In the genomic region with DNA sequence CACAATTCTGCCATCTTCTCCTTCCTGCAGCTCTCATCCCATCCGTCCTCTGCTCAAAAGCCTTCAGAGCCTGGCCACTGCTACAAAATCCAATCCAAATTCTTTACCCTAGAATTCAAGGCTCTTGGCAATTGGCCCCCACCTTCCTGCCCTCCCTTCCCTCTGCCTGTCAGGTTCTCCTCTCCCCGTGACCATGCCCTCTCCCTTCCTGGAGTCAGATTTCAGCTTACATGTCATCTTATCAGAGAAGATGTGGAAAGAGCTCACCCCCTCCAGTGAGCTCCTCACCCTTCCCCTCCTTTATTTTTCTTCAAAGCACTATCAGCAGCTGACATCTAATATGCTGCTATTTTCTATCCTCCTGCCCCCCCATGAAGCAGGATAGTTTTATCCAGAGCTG, we compare ENCODE assay signal across 16 cellular contexts.
DNase-seq lines count a peak whose midpoint lies in the region; TF ChIP-seq lines count a peak whose summit lies in the region.
"Had no signal": no experiment of that assay in that cellular context is flagged by ENCODE, and none has a peak within 500 bp of the region (broad histone marks: within the 10 kb centered on the region; RNA-seq: fewer than 3 reads in every experiment).

No MANE protein-coding gene starts in this region.

- TF ChIP-seq CTCF in DOHH2 (IDR thresholded peaks at IDR 0.05; ENCODE audit: low read depth, low read length, poor library complexity, severe bottlenecking) (no peak), HEK293 (tag by site-specific recombination; IDR thresholded peaks at IDR 0.05) (no peak), dorsolateral prefrontal cortex (IDR thresholded peaks at IDR 0.05 in 54 of 56, conservative IDR thresholded peaks at IDR 0.05 in 2 of 56; ENCODE audit: low read depth in 1 of 56, partially characterized antibody in 56 of 56) (no peak)

- H3K4me1 ChIP-seq in DOHH2 (ENCODE audit: control insufficient read depth, low read length) (peaks cover 92% of the 10 kb centered on the region), HEK293 (ENCODE audit: control insufficient read depth, insufficient read depth, low read length) (no peaks in the 10 kb centered on the region), iPS-15b (ENCODE audit: control insufficient read depth, insufficient read depth, low read length) (no peaks in the 10 kb centered on the region)
- H3K4me1 ChIP-seq: ascending aorta, psoas muscle, transverse colon had no signal

- peak overlapping the region; percentile 37 for H3K9ac ChIP-seq in iPS-15b (ENCODE audit: low read depth, low read length)
- H3K9ac ChIP-seq: GM23248 had no signal

- H3K9me2 ChIP-seq in DOHH2 (replicated peaks; ENCODE audit: control insufficient read depth, low read length): no peaks in the 10 kb centered on the region

- DNase-seq in NCI-H2196 treated with DMSO at 0.1 percent for 48 hours (lab: John Stamatoyannopoulos, UW; ENCODE audit: unreplicated experiment) (peak; percentile 51), dorsolateral prefrontal cortex (no peak), NCI-H446 (lab: John Stamatoyannopoulos, UW) (no peak), amygdala (lab: John Stamatoyannopoulos, UW) (no peak)
- DNase-seq: CD4-positive, CD25-positive, alpha-beta regulatory T cell; central memory CD4-positive, alpha-beta T cell; GM23248; mammary epithelial cell; NCI-H1105 treated with DMSO at 0.1 percent for 48 hours; psoas muscle; transverse colon had no signal

- H3K4me3 ChIP-seq in DOHH2 (ENCODE audit: low read length): no peak overlapping the region
- H3K4me3 ChIP-seq in HEK293 (ENCODE audit: low read depth, low read length): no peak overlapping the region
- H3K4me3 ChIP-seq in iPS-15b (ENCODE audit: low read depth, low read length): no peak overlapping the region
- H3K4me3 ChIP-seq in dorsolateral prefrontal cortex: no peak overlapping the region
- H3K4me3 ChIP-seq: ascending aorta, GM23248, psoas muscle, transverse colon had no signal

- peaks cover 3% of the 10 kb centered on the region; the same call in 1 of the 2 replicates for H3F3A ChIP-seq in DOHH2 (ENCODE audit: control insufficient read depth, insufficient read depth)

- POLR2A ChIA-PET in HEK293 (lab: Yijun Ruan, JAX): no interaction called here

- intact Hi-C loops in dorsolateral prefrontal cortex (cut with DNase I): no loop called here

- H4K20me1 ChIP-seq in DOHH2 (ENCODE audit: control insufficient read depth, insufficient read depth, low read depth, low read length): no peaks in the 10 kb centered on the region

- H3K27ac ChIP-seq in DOHH2 (ENCODE audit: low read depth, low read length) (peak overlapping the region; percentile 18; the same call in 1 of the 2 replicates), HEK293 (ENCODE audit: extremely low read depth, low read depth, low read length) (no peak overlapping the region), dorsolateral prefrontal cortex (peak overlapping the region in 6 of 59 donors; percentile 9 to 39 (median 28))
- H3K27ac ChIP-seq: ascending aorta, GM23248, psoas muscle, transverse colon, VCaP had no signal

- H3K9me3 ChIP-seq in DOHH2 (ENCODE audit: control insufficient read depth, insufficient read depth, low read length) (no peaks in the 10 kb centered on the region), HEK293 (ENCODE audit: control insufficient read depth, insufficient read depth, low read depth, low read length) (no peaks in the 10 kb centered on the region), iPS-15b (ENCODE audit: control insufficient read depth, insufficient read depth, low read length) (no peaks in the 10 kb centered on the region)
- H3K9me3 ChIP-seq: ascending aorta, psoas muscle, transverse colon had no signal

- CTCF ChIA-PET in HEK293 (lab: Yijun Ruan, JAX): no interaction called here

- H3K27me3 ChIP-seq in DOHH2 (ENCODE audit: control insufficient read depth, low read length) (peaks cover 3% of the 10 kb centered on the region; the same call in 1 of the 2 replicates), iPS-15b (ENCODE audit: control insufficient read depth, insufficient read depth, low read length) (no peaks in the 10 kb centered on the region), dorsolateral prefrontal cortex (peaks cover 0 to 5% (median 0%) of the 10 kb centered on the region in 45 donors)
- H3K27me3 ChIP-seq: ascending aorta had no signal

- H3K4me2 ChIP-seq in DOHH2 (ENCODE audit: low read length): no peak overlapping the region

- H3K36me3 ChIP-seq in DOHH2 (ENCODE audit: control insufficient read depth, low read length) (peaks cover 8% of the 10 kb centered on the region; the same call in 1 of the 2 replicates), HEK293 (ENCODE audit: control insufficient read depth in 2 of 2, insufficient read depth in 1 of 2, low read length in 2 of 2) (no peaks in the 10 kb centered on the region), iPS-15b (ENCODE audit: control insufficient read depth, insufficient read depth, low read length) (no peaks in the 10 kb centered on the region)
- H3K36me3 ChIP-seq: ascending aorta, transverse colon had no signal

- H3K79me2 ChIP-seq in DOHH2 (ENCODE audit: control insufficient read depth, low read length): no peaks in the 10 kb centered on the region

TF ChIP-seq in HEK293, 187 proteins besides CTCF, POLR2A, EP300 and RAD21:
- no peak for TF ChIP-seq IKZF3 (tag by site-specific recombination; IDR thresholded peaks at IDR 0.05)
- TF ChIP-seq HOXD13 (CRISPR knock-in tag; IDR thresholded peaks at IDR 0.05; ENCODE audit: borderline replicate concordance): no peak
- TF ChIP-seq, protein P1, sequence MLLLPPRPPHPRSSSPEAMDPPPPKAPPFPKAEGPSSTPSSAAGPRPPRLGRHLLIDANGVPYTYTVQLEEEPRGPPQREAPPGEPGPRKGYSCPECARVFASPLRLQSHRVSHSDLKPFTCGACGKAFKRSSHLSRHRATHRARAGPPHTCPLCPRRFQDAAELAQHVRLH (tag by site-specific recombination; IDR thresholded peaks at IDR 0.05): no peak
- TF ChIP-seq ZNF391 (tag by site-specific recombination; IDR thresholded peaks at IDR 0.05; ENCODE audit: borderline replicate concordance, low read depth): no peak
- peak; percentile 45; the same call in 1 of the 2 replicates for TF ChIP-seq GLIS1 (tag by site-specific recombination; IDR thresholded peaks at IDR 0.05)
- no peak for TF ChIP-seq ZNF670 (tag by site-specific recombination; IDR thresholded peaks at IDR 0.05; ENCODE audit: low read depth)
- TF ChIP-seq, protein P2, sequence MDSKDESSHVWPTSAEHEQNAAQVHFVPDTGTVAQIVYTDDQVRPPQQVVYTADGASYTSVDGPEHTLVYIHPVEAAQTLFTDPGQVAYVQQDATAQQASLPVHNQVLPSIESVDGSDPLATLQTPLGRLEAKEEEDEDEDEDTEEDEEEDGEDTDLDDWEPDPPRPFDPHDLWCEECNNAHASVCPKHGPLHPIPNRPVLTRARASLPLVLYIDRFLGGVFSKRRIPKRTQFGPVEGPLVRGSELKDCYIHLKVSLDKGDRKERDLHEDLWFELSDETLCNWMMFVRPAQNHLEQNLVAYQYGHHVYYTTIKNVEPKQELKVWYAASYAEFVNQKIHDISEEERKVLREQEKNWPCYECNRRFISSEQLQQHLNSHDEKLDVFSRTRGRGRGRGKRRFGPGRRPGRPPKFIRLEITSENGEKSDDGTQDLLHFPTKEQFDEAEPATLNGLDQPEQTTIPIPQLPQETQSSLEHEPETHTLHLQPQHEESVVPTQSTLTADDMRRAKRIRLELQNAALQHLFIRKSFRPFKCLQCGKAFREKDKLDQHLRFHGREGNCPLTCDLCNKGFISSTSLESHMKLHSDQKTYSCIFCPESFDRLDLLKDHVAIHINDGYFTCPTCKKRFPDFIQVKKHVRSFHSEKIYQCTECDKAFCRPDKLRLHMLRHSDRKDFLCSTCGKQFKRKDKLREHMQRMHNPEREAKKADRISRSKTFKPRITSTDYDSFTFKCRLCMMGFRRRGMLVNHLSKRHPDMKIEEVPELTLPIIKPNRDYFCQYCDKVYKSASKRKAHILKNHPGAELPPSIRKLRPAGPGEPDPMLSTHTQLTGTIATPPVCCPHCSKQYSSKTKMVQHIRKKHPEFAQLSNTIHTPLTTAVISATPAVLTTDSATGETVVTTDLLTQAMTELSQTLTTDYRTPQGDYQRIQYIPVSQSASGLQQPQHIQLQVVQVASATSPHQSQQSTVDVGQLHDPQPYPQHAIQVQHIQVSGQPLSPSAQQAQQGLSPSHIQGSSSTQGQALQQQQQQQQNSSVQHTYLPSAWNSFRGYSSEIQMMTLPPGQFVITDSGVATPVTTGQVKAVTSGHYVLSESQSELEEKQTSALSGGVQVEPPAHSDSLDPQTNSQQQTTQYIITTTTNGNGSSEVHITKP (tag by site-specific recombination; IDR thresholded peaks at IDR 0.05): no peak; the same call in 1 of the 2 replicates
- TF ChIP-seq, protein P3, sequence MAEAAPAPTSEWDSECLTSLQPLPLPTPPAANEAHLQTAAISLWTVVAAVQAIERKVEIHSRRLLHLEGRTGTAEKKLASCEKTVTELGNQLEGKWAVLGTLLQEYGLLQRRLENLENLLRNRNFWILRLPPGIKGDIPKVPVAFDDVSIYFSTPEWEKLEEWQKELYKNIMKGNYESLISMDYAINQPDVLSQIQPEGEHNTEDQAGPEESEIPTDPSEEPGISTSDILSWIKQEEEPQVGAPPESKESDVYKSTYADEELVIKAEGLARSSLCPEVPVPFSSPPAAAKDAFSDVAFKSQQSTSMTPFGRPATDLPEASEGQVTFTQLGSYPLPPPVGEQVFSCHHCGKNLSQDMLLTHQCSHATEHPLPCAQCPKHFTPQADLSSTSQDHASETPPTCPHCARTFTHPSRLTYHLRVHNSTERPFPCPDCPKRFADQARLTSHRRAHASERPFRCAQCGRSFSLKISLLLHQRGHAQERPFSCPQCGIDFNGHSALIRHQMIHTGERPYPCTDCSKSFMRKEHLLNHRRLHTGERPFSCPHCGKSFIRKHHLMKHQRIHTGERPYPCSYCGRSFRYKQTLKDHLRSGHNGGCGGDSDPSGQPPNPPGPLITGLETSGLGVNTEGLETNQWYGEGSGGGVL (tag by site-specific recombination; IDR thresholded peaks at IDR 0.05): peak; percentile 91
- no peak for TF ChIP-seq ZNF416 (tag by site-specific recombination; IDR thresholded peaks at IDR 0.05)
TF ChIP-seq in HEK293: peak in this region for 2.
